Comparison of ENCODE assay signal across 28 cellular contexts in genomic region chr2:59177748-59178147, GRCh38.
DNase-seq lines count a peak whose midpoint lies in the region; ATAC-seq, FAIRE-seq and TF ChIP-seq lines count a peak whose summit lies in the region.
"Had no signal": no experiment of that assay in that cellular context is flagged by ENCODE, and none has a peak within 500 bp of the region (broad histone marks: within the 10 kb centered on the region; RNA-seq: fewer than 3 reads in every experiment).

No MANE protein-coding gene starts in this region.

- no peak overlapping the region for H3K4me3 ChIP-seq in gastrocnemius medialis
- H3K4me3 ChIP-seq: BLaER1, GM23338, SK-N-MC, uterus had no signal

- TF ChIP-seq POLR2A in gastrocnemius medialis (IDR thresholded peaks at IDR 0.05): no peak

- H3K27me3 ChIP-seq in gastrocnemius medialis: no peaks in the 10 kb centered on the region
- H3K27me3 ChIP-seq: BLaER1, uterus had no signal

- intact Hi-C loops in gastrocnemius medialis (cut with DNase I; ENCODE audit: low total_unique reads): no loop called here

- H3K27ac ChIP-seq in gastrocnemius medialis: no peak overlapping the region
- H3K27ac ChIP-seq: BLaER1, KMS-11, SK-N-MC, uterus, WERI-Rb-1 had no signal

- H3K9me3 ChIP-seq in gastrocnemius medialis: no peaks in the 10 kb centered on the region
- H3K9me3 ChIP-seq: BLaER1, uterus had no signal

- no peaks in the 10 kb centered on the region for H3K36me3 ChIP-seq in gastrocnemius medialis
- H3K36me3 ChIP-seq: BLaER1, uterus, WERI-Rb-1 had no signal

- DNase-seq in DMS 273 (lab: John Stamatoyannopoulos, UW; ENCODE audit: unreplicated experiment) (peak; percentile 80), NCI-H1105 (lab: John Stamatoyannopoulos, UW) (peak; percentile 30), NCI-H2171 (lab: John Stamatoyannopoulos, UW) (peak; percentile 64), NCI-H774 (lab: John Stamatoyannopoulos, UW) (peak; percentile 31), urothelium cell line (ENCODE audit: low spot score) (no peak), gastrocnemius medialis (no peak)
- DNase-seq: activated CD4-positive, alpha-beta T cell treated with anti-CD3 and anti-CD28 coated beads, Interleukin-2, amount 50 U/mL, for 1 hour; activated CD8-positive, alpha-beta memory T cell treated with anti-CD3 and anti-CD28 coated beads, Interleukin-2, amount 50 U/mL, for 4 hours; activated naive CD8-positive, alpha-beta T cell treated with anti-CD3 and anti-CD28 coated beads for 36 hours; Calu3; effector CD8-positive, alpha-beta T cell; foreskin melanocyte; GDM1; mesenchymal stem cell; MV-4-11; nucleus accumbens; stimulated activated CD8-positive, alpha-beta memory T cell treated with anti-CD3 and anti-CD28 coated beads, Interleukin-4, amount 100 ng/mL, for 48 hours; substantia nigra; uterus; WERI-Rb-1 had no signal

- no peak for FAIRE-seq in urothelium cell line (lab: Jason Lieb, UNC)
- FAIRE-seq: GM19239, RCC 7860 had no signal

- no peaks in the 10 kb centered on the region for H3K4me1 ChIP-seq in gastrocnemius medialis
- H3K4me1 ChIP-seq: BLaER1, uterus had no signal

- in situ Hi-C loops in gastrocnemius medialis (cut with MboI; ENCODE audit: low sequenced_read_pairs in 4 of 4): no loop called here

- no peak for ATAC-seq in GM18502 (IDR thresholded peaks at IDR 0.05; ENCODE audit: poor library complexity, unreplicated experiment)
- ATAC-seq in gastrocnemius medialis: no peak
- no peak for ATAC-seq in HG03520 (IDR thresholded peaks at IDR 0.05; ENCODE audit: unreplicated experiment)
- ATAC-seq: GM23338 had no signal

- TF ChIP-seq CTCF in gastrocnemius medialis (IDR thresholded peaks at IDR 0.05 in 4 of 5, conservative IDR thresholded peaks at IDR 0.05 in 1 of 5): no peak

Comparison
In these comparisons a context has a peak if more than half of its experiments do, and no peak if none do; other contexts are left out.
1. DNase-seq: peak in DMS 273 (single experiment), NCI-H1105 (single experiment), NCI-H2171 (single experiment) and NCI-H774 (single experiment); none in urothelium cell line (single experiment) and gastrocnemius medialis (0 of 2).